In the genomic region with DNA sequence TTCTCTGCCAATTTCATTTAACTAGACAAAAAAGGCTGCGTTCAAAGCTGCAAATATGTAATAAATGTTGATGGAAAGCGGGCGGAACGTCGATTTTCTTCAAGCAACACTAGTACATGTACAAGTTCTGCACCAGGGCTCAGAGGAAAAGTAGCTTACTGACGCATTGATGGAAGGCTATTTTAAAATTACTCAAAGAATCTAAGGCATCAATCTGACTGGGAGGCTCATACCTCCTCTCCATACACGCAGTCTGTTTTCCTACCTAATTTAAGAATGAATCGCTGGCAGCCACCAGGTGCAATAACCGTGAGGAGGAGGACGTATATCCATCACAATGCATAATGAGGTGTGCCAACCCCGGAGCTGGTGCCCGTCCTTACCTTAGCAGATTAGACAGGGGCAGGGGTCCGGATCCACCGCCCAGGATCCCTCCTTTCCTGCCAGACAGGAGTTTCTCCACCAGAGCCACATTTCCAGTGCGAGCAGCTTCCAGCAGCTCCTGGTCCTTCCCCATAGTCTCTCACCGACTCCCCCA, we compare ENCODE assay signal across 8 cellular contexts. TPM values are rescaled to one million over a fixed set of nuclear protein-coding genes. Genes with fewer than 3 reads are reported as not detected.
A peak's percentile ranks its signal among the peaks of the same experiment; 100 is the strongest.
DNase-seq lines count a peak whose midpoint lies in the region; ATAC-seq lines count a peak whose summit lies in the region.

No MANE protein-coding gene starts in this region.

- no peaks in the 10 kb centered on the region for H3K9me3 Mint-ChIP-seq in activated naive CD4-positive, alpha-beta T cell treated with anti-CD3 and anti-CD28 coated beads, Interleukin-2, amount 50 U/mL, for 24 hours
- H3K9me3 Mint-ChIP-seq in activated T-helper 17 cell treated with anti-CD3 and anti-CD28 coated beads, Interleukin-2, amount 50 U/mL, for 72 hours: peaks cover 3% of the 10 kb centered on the region

- H3K27me3 Mint-ChIP-seq in activated naive CD4-positive, alpha-beta T cell treated with anti-CD3 and anti-CD28 coated beads, Interleukin-2, amount 50 U/mL, for 24 hours: peaks cover 38% of the 10 kb centered on the region
- H3K27me3 Mint-ChIP-seq in activated T-helper 17 cell treated with anti-CD3 and anti-CD28 coated beads, Interleukin-2, amount 50 U/mL, for 72 hours: peaks cover 42% of the 10 kb centered on the region

- no peak for DNase-seq in activated naive CD4-positive, alpha-beta T cell treated with anti-CD3 and anti-CD28 coated beads, Interleukin-2, amount 50 U/mL, for 16 hours
- DNase-seq in iris pigment epithelial cell (ENCODE audit: low read depth) (peak; percentile 3), superior temporal gyrus (ENCODE audit: extremely low spot score) (peak; percentile 58)
- no peak for DNase-seq in activated effector memory CD4-positive, alpha-beta T cell treated with anti-CD3 and anti-CD28 coated beads, Interleukin-2, amount 50 U/mL, for 16 hours

- no peaks in the 10 kb centered on the region for H3K36me3 Mint-ChIP-seq in activated naive CD4-positive, alpha-beta T cell treated with anti-CD3 and anti-CD28 coated beads, Interleukin-2, amount 50 U/mL, for 24 hours
- H3K36me3 Mint-ChIP-seq in activated T-helper 17 cell treated with anti-CD3 and anti-CD28 coated beads, Interleukin-2, amount 50 U/mL, for 72 hours (ENCODE audit: low read depth): peaks cover 9% of the 10 kb centered on the region

- no peak for ATAC-seq in activated T-helper 17 cell treated with anti-CD3 and anti-CD28 coated beads, Interleukin-2, amount 50 U/mL, for 72 hours (replicated peaks)
- no peak for ATAC-seq in HG03354 (IDR thresholded peaks at IDR 0.05; ENCODE audit: poor library complexity, severe bottlenecking, unreplicated experiment)
- no peak for ATAC-seq in GM21825 (IDR thresholded peaks at IDR 0.05; ENCODE audit: unreplicated experiment)

- H3K4me3 Mint-ChIP-seq in activated naive CD4-positive, alpha-beta T cell treated with anti-CD3 and anti-CD28 coated beads, Interleukin-2, amount 50 U/mL, for 24 hours: peak overlapping the region; percentile 70
- peak overlapping the region; percentile 58 for H3K4me3 Mint-ChIP-seq in activated T-helper 17 cell treated with anti-CD3 and anti-CD28 coated beads, Interleukin-2, amount 50 U/mL, for 72 hours

- H3K4me1 Mint-ChIP-seq in activated naive CD4-positive, alpha-beta T cell treated with anti-CD3 and anti-CD28 coated beads, Interleukin-2, amount 50 U/mL, for 24 hours: peaks cover 6% of the 10 kb centered on the region
- no peaks in the 10 kb centered on the region for H3K4me1 Mint-ChIP-seq in activated T-helper 17 cell treated with anti-CD3 and anti-CD28 coated beads, Interleukin-2, amount 50 U/mL, for 72 hours

- no peak overlapping the region for H3K27ac Mint-ChIP-seq in activated naive CD4-positive, alpha-beta T cell treated with anti-CD3 and anti-CD28 coated beads, Interleukin-2, amount 50 U/mL, for 24 hours
- no peak overlapping the region for H3K27ac Mint-ChIP-seq in activated T-helper 17 cell treated with anti-CD3 and anti-CD28 coated beads, Interleukin-2, amount 50 U/mL, for 72 hours

RNA-seq across cellular contexts. Expression of a gene that starts 0.9 kb away (rescaled TPM):
- 1 to 10 TPM; 1.8 to 2.0 TPM for total RNA-seq in activated T-helper 17 cell treated with anti-CD3 and anti-CD28 coated beads, Interleukin-2, amount 50 U/mL, for 72 hours

Comparison
In these comparisons a context has a peak if more than half of its experiments do, and no peak if none do; other contexts are left out.
1. DNase-seq: peak in iris pigment epithelial cell (single experiment) and superior temporal gyrus (single experiment); none in activated naive CD4-positive, alpha-beta T cell treated with anti-CD3 and anti-CD28 coated beads, Interleukin-2, amount 50 U/mL, for 16 hours (single experiment) and activated effector memory CD4-positive, alpha-beta T cell treated with anti-CD3 and anti-CD28 coated beads, Interleukin-2, amount 50 U/mL, for 16 hours (single experiment).